Comparison of ENCODE assay signal across 8 cellular contexts in genomic region chr3:52246264-52246620, GRCh38. TPM values are rescaled to one million over a fixed set of nuclear protein-coding genes. Genes with fewer than 3 reads are reported as not detected.
A peak's percentile ranks its signal among the peaks of the same experiment; 100 is the strongest.
DNase-seq lines count a peak whose midpoint lies in the region; ATAC-seq and TF ChIP-seq lines count a peak whose summit lies in the region.

No MANE protein-coding gene starts in this region.

- H3K36me3 Mint-ChIP-seq in central memory CD8-positive, alpha-beta T cell (ENCODE audit: insufficient read depth) = peaks cover 33% of the 10 kb centered on the region

- no peaks in the 10 kb centered on the region for H3K9me3 Mint-ChIP-seq in central memory CD8-positive, alpha-beta T cell

- no peak for TF ChIP-seq CTCF in cardiac muscle cell (IDR thresholded peaks at IDR 0.05; ENCODE audit: low read depth, low read length)
- TF ChIP-seq CTCF in mucosa of descending colon (IDR thresholded peaks at IDR 0.05) = no peak

- no peaks in the 10 kb centered on the region for H3K27me3 Mint-ChIP-seq in central memory CD8-positive, alpha-beta T cell

- ATAC-seq in Right ventricle myocardium superior (ENCODE audit: poor library complexity) (no peak), mucosa of descending colon (peak; percentile 10), aorta (ENCODE audit: low FRiP score) (peak; percentile 15)
- peak; percentile 22 for ATAC-seq in central memory CD8-positive, alpha-beta T cell (replicated peaks; ENCODE audit: extremely low read depth, poor library complexity, severe bottlenecking)

- H3K4me1 ChIP-seq in cardiac muscle cell (ENCODE audit: low read depth) = no peaks in the 10 kb centered on the region
- H3K4me1 ChIP-seq in mucosa of descending colon (ENCODE audit: low read depth) = peaks cover 5% of the 10 kb centered on the region
- H3K4me1 ChIP-seq in aorta (ENCODE audit: control insufficient read depth in 1 of 2, insufficient read depth in 2 of 2, low read length in 2 of 2) = no peaks in the 10 kb centered on the region

- H3K4me1 Mint-ChIP-seq in central memory CD8-positive, alpha-beta T cell = peaks cover 63% of the 10 kb centered on the region

- WGBS in aorta, 2 donors = 24 to 27% methylated on average over 8 of the region's 8 CpGs

- H3K4me3 ChIP-seq in cardiac muscle cell (peak overlapping the region; percentile 23), mucosa of descending colon (peak overlapping the region; percentile 30), aorta (ENCODE audit: low read length in 2 of 2) (peak overlapping the region; percentile 60 to 69)

- intact Hi-C loops in Right ventricle myocardium superior (cut with DNase I) = no loop called here
- intact Hi-C loops in mucosa of descending colon (cut with DNase I, micrococcal nuclease) = no loop called here
- intact Hi-C loops in aorta (cut with DNase I) = no loop called here

- peak overlapping the region; percentile 88 for H3K4me3 Mint-ChIP-seq in central memory CD8-positive, alpha-beta T cell

- H3K27me3 ChIP-seq in cardiac muscle cell (peaks cover 3% of the 10 kb centered on the region), aorta (ENCODE audit: control insufficient read depth in 1 of 2, insufficient read depth in 2 of 2, low read length in 1 of 2) (no peaks in the 10 kb centered on the region)

- no peaks in the 10 kb centered on the region for H3K9me3 ChIP-seq in cardiac muscle cell (ENCODE audit: low read depth)
- H3K9me3 ChIP-seq in mucosa of descending colon = no peaks in the 10 kb centered on the region
- no peaks in the 10 kb centered on the region for H3K9me3 ChIP-seq in aorta (ENCODE audit: control insufficient read depth, low read length)

- DNase-seq in cardiac muscle cell (ENCODE audit: low read depth in 1 of 2, low spot score in 1 of 2) (no peak), Right ventricle myocardium superior (no peak), mucosa of descending colon (no peak), aorta (no peak), NCI-H187 (lab: John Stamatoyannopoulos, UW) (no peak), NCI-H1930 (lab: John Stamatoyannopoulos, UW) (no peak)
- DNase-seq in central memory CD8-positive, alpha-beta T cell (ENCODE audit: low spot score in 2 of 2) = no peak
- DNase-seq in NK-92 treated with Interleukin-12 subunit alpha and Interleukin-12 subunit beta, amount 100 ng/mL, for 24 hours (lab: John Stamatoyannopoulos, UW) = no peak

- peak overlapping the region; percentile 82 for H3K27ac Mint-ChIP-seq in central memory CD8-positive, alpha-beta T cell (ENCODE audit: low read depth)

- no peak overlapping the region for H3K27ac ChIP-seq in cardiac muscle cell
- peak overlapping the region in 1 of 2 donors; percentile 83 for H3K27ac ChIP-seq in aorta (ENCODE audit: low read depth in 1 of 2, low read length in 2 of 2)

- H3K36me3 ChIP-seq in cardiac muscle cell (no peaks in the 10 kb centered on the region), mucosa of descending colon (ENCODE audit: low read depth) (no peaks in the 10 kb centered on the region), aorta (ENCODE audit: control insufficient read depth in 1 of 2, insufficient read depth in 2 of 2, low read length in 1 of 2) (no peaks in the 10 kb centered on the region)

RNA-seq across cellular contexts. Expression of gene PPM1M, which starts 0.7 kb away (rescaled TPM):
- total RNA-seq in cardiac muscle cell = 4.8 and 13.1 TPM in 2 replicates
- 10.7 and 16.1 TPM in 2 replicates for polyA plus RNA-seq in cardiac muscle cell
- 8.4 TPM for total RNA-seq in Right ventricle myocardium superior
- 10 to 100 TPM in 1 of 3 donors, 1 to 10 TPM in 2; 3.9 to 21.4 (median 9.7) TPM for total RNA-seq in mucosa of descending colon
- 10 to 100 TPM; 26.7 to 43.4 TPM for total RNA-seq in aorta
- 10 to 100 TPM; 26.2 to 33.7 TPM for polyA plus RNA-seq in aorta

RNA-seq across cellular contexts. Expression of gene TWF2, which starts 7.3 kb away (rescaled TPM):
- 53.0 and 70.5 TPM in 2 replicates for total RNA-seq in cardiac muscle cell
- 42.3 and 43.6 TPM in 2 replicates for polyA plus RNA-seq in cardiac muscle cell
- 131 TPM for total RNA-seq in Right ventricle myocardium superior
- 10 to 100 TPM; 39.1 to 41.1 (median 41.0) TPM for total RNA-seq in mucosa of descending colon
- total RNA-seq in aorta = 10 to 100 TPM; 40.5 to 52.2 TPM
- 10 to 100 TPM; 42.3 to 48.0 TPM for polyA plus RNA-seq in aorta

RNA-seq across cellular contexts. Expression of gene TLR9, which starts 20.8 kb away (rescaled TPM):
- total RNA-seq in cardiac muscle cell (0.15 TPM in 1 of 2 replicates, not detected in the other), Right ventricle myocardium superior (0.32 TPM), mucosa of descending colon (under 1 TPM in 2 of 3 donors, not detected in 1; 0.77 to 0.89 TPM), aorta (under 1 TPM; 0.42 to 0.81 TPM)
- polyA plus RNA-seq in cardiac muscle cell (0.51 TPM in 1 of 2 replicates, not detected in the other), aorta (not detected)

RNA-seq across cellular contexts. Expression of gene WDR82, which starts 32.2 kb away (rescaled TPM):
- total RNA-seq in cardiac muscle cell = 30.7 and 36.6 TPM in 2 replicates
- 35.4 and 49.0 TPM in 2 replicates for polyA plus RNA-seq in cardiac muscle cell
- total RNA-seq in Right ventricle myocardium superior = 61.0 TPM
- total RNA-seq in mucosa of descending colon = 10 to 100 TPM; 55.8 to 83.1 (median 62.9) TPM
- 10 to 100 TPM; 58.1 to 72.4 TPM for total RNA-seq in aorta
- 10 to 100 TPM; 27.9 to 31.6 TPM for polyA plus RNA-seq in aorta

RNA-seq across cellular contexts. Expression of gene GLYCTK, which starts 41.4 kb away (rescaled TPM):
- total RNA-seq in cardiac muscle cell (6.9 and 11.5 TPM in 2 replicates), Right ventricle myocardium superior (5.3 TPM), mucosa of descending colon (10 to 100 TPM; 37.1 to 78.6 (median 42.7) TPM), aorta (10 to 100 TPM in 1 of 2 donors, 1 to 10 TPM in 1; 9.7 to 13.9 TPM)
- polyA plus RNA-seq in cardiac muscle cell (1.2 and 8.6 TPM in 2 replicates), aorta (10 to 100 TPM in 1 of 2 donors, 1 to 10 TPM in 1; 9.9 to 15.6 TPM)
